In genomic region chr3:185457376-185457775, GRCh38 we compare ENCODE assay signal across 17 cellular contexts. TPM values are rescaled to one million over a fixed set of nuclear protein-coding genes. Genes with fewer than 3 reads are reported as not detected.
DNase-seq lines count a peak whose midpoint lies in the region; ATAC-seq and TF ChIP-seq lines count a peak whose summit lies in the region.
"Had no signal": no experiment of that assay in that cellular context is flagged by ENCODE, and none has a peak within 500 bp of the region (broad histone marks: within the 10 kb centered on the region; RNA-seq: fewer than 3 reads in every experiment).

No MANE protein-coding gene starts in this region.

- no peak overlapping the region for H3K27ac Mint-ChIP-seq in T-helper 2 cell treated with Interferon-gamma antibody and Interleukin-4, amounts not matched to agents 5 μg/mL and 100 μg/mL, for 36 hours
- H3K27ac Mint-ChIP-seq: B cell; CD4-positive, CD25-positive, alpha-beta regulatory T cell; CD8-positive, alpha-beta T cell; GM23338; H9 had no signal

- no CpG with 5 or more reads among the region's 2 CpGs for WGBS in right lobe of liver (ENCODE audit: insufficient coverage, low coverage, low lambda C conversion rate, missing lambda C conversion rate)
- WGBS in esophagus squamous epithelium, 2 donors: 66 to 81% methylated on average over 2 of the region's 2 CpGs

- H3K4me3 Mint-ChIP-seq in T-helper 2 cell treated with Interferon-gamma antibody and Interleukin-4, amounts not matched to agents 5 μg/mL and 100 μg/mL, for 36 hours: no peak overlapping the region
- H3K4me3 Mint-ChIP-seq: B cell; CD8-positive, alpha-beta T cell; GM23338; H9 had no signal

- H3K9me3 Mint-ChIP-seq in T-helper 2 cell treated with Interferon-gamma antibody and Interleukin-4, amounts not matched to agents 5 μg/mL and 100 μg/mL, for 36 hours: no peaks in the 10 kb centered on the region
- H3K9me3 Mint-ChIP-seq: CD4-positive, CD25-positive, alpha-beta regulatory T cell; CD8-positive, alpha-beta T cell; H9 had no signal

- no peak for TF ChIP-seq CTCF in right lobe of liver (IDR thresholded peaks at IDR 0.05)
- TF ChIP-seq CTCF in esophagus squamous epithelium (IDR thresholded peaks at IDR 0.05): no peak

- DNase-seq in AML-193 (lab: John Stamatoyannopoulos, UW) (peak; percentile 23 to 33), NOMO-1 treated with DMSO at 0.1 percent for 48 hours (lab: John Stamatoyannopoulos, UW; ENCODE audit: unreplicated experiment) (peak; percentile 17), right lobe of liver (no peak), esophagus squamous epithelium (lab: John Stamatoyannopoulos, UW) (no peak)
- no peak for DNase-seq in T-helper 2 cell treated with Interferon-gamma antibody and Interleukin-4, amounts not matched to agents 5 μg/mL and 100 μg/mL, for 36 hours (ENCODE audit: low spot score)
- DNase-seq in effector CD4-positive, alpha-beta T cell: no peak
- DNase-seq: Caco-2; CD4-positive, CD25-positive, alpha-beta regulatory T cell; CD8-positive, alpha-beta T cell; DMS153; DND-41; H9 had no signal

- H3K4me1 ChIP-seq in right lobe of liver: no peaks in the 10 kb centered on the region
- H3K4me1 ChIP-seq in esophagus squamous epithelium: no peaks in the 10 kb centered on the region
- H3K4me1 ChIP-seq: BLaER1, Caco-2 had no signal

- H3K4me3 ChIP-seq in right lobe of liver (no peak overlapping the region), esophagus squamous epithelium (no peak overlapping the region)
- H3K4me3 ChIP-seq: BLaER1, GM23338 had no signal

- H3K36me3 ChIP-seq in right lobe of liver (peaks cover 0 to 8% (median 2%) of the 10 kb centered on the region in 4 donors), esophagus squamous epithelium (peaks cover 0 to 8% (median 0%) of the 10 kb centered on the region in 3 donors)
- H3K36me3 ChIP-seq: BLaER1 had no signal

- H3K27ac ChIP-seq in right lobe of liver: no peak overlapping the region
- H3K27ac ChIP-seq in esophagus squamous epithelium: no peak overlapping the region
- H3K27ac ChIP-seq: BLaER1, C4-2B had no signal

- peak in 3 of 4 donors; percentile 14 to 22 (median 18) for ATAC-seq in right lobe of liver
- ATAC-seq: CD8-positive, alpha-beta T cell; GM23338; HCT116 had no signal

- intact Hi-C loops in right lobe of liver (cut with DNase I): no loop called here
- intact Hi-C loops in esophagus squamous epithelium (cut with DNase I): no loop called here

- H3K4me1 Mint-ChIP-seq in T-helper 2 cell treated with Interferon-gamma antibody and Interleukin-4, amounts not matched to agents 5 μg/mL and 100 μg/mL, for 36 hours (ENCODE audit: low read depth): no peaks in the 10 kb centered on the region
- H3K4me1 Mint-ChIP-seq: B cell; CD4-positive, CD25-positive, alpha-beta regulatory T cell; GM23338 had no signal

- H3K36me3 Mint-ChIP-seq in T-helper 2 cell treated with Interferon-gamma antibody and Interleukin-4, amounts not matched to agents 5 μg/mL and 100 μg/mL, for 36 hours (ENCODE audit: low read depth): no peaks in the 10 kb centered on the region
- H3K36me3 Mint-ChIP-seq: CD4-positive, CD25-positive, alpha-beta regulatory T cell; CD8-positive, alpha-beta T cell had no signal

- no peak for TF ChIP-seq POLR2A in right lobe of liver (IDR thresholded peaks at IDR 0.05)
- TF ChIP-seq POLR2A in esophagus squamous epithelium (IDR thresholded peaks at IDR 0.05): no peak

- H3K9me3 ChIP-seq in right lobe of liver (no peaks in the 10 kb centered on the region), esophagus squamous epithelium (no peaks in the 10 kb centered on the region)
- H3K9me3 ChIP-seq: BLaER1, Caco-2 had no signal

- H3K27me3 ChIP-seq in right lobe of liver (no peaks in the 10 kb centered on the region), esophagus squamous epithelium (no peaks in the 10 kb centered on the region)
- H3K27me3 ChIP-seq: BLaER1 had no signal

- H3K27me3 Mint-ChIP-seq in T-helper 2 cell treated with Interferon-gamma antibody and Interleukin-4, amounts not matched to agents 5 μg/mL and 100 μg/mL, for 36 hours (ENCODE audit: low read depth): no peaks in the 10 kb centered on the region
- H3K27me3 Mint-ChIP-seq: B cell; CD4-positive, CD25-positive, alpha-beta regulatory T cell had no signal

RNA-seq across cellular contexts. Expression of gene TMEM41A, which starts 41.5 kb away (rescaled TPM):
- 10 to 100 TPM; 11.6 to 21.9 (median 13.4) TPM for total RNA-seq in right lobe of liver
- total RNA-seq in esophagus squamous epithelium: 10 to 100 TPM; 15.6 to 25.9 (median 20.3) TPM

Comparison
In these comparisons a context has a peak if more than half of its experiments do, and no peak if none do; other contexts are left out.
1. DNase-seq: peak in AML-193 (2 of 2) and NOMO-1 treated with DMSO at 0.1 percent for 48 hours (single experiment); none in right lobe of liver (0 of 3), T-helper 2 cell treated with Interferon-gamma antibody and Interleukin-4, amounts not matched to agents 5 μg/mL and 100 μg/mL, for 36 hours (single experiment), effector CD4-positive, alpha-beta T cell (single experiment) and esophagus squamous epithelium (single experiment).